1 cellular context compared by ENCODE assay signal in genomic region chr11:67428052-67429001, GRCh38.
TF ChIP-seq lines count a peak whose summit lies in the region.

Gene RPS6KB2, plus strand, starts transcription at chr11:67428494. Its CDS starts 52 bp downstream, at chr11:67428546.

TF ChIP-seq in HepG2, 621 proteins besides CTCF, POLR2A, EP300 and RAD21 (continued from another document and continues in another):
- 0 out of 2 replicates have a peak, but pooled peaks have one; percentile 44 for TF ChIP-seq ZBTB4 (CRISPR knock-in tag; IDR thresholded peaks at IDR 0.05; ENCODE audit: borderline replicate concordance)
- no peak for TF ChIP-seq ZNF318 (CRISPR knock-in tag; IDR thresholded peaks at IDR 0.05)
- 0 out of 2 replicates have a peak, but pooled peaks have one; percentile 36 for TF ChIP-seq ZBTB33 (CRISPR knock-in tag; IDR thresholded peaks at IDR 0.05)
- TF ChIP-seq ZNF800 (CRISPR knock-in tag; IDR thresholded peaks at IDR 0.05): 0 out of 2 replicates have a peak, but pooled peaks have one; percentile 85
- TF ChIP-seq ZFAT (CRISPR knock-in tag; conservative IDR thresholded peaks at IDR 0.05): no peak
- no peak; the same call in 1 of the 2 replicates for TF ChIP-seq ARHGAP35 (CRISPR knock-in tag; IDR thresholded peaks at IDR 0.05; ENCODE audit: borderline replicate concordance)
- peak; percentile 68 for TF ChIP-seq ZBTB25 (CRISPR knock-in tag; IDR thresholded peaks at IDR 0.05)
- peak; percentile 24; the same call in 1 of the 2 replicates for TF ChIP-seq RFX5 (IDR thresholded peaks at IDR 0.05; ENCODE audit: low read depth, low read length)
- TF ChIP-seq DDIT3 (CRISPR knock-in tag; IDR thresholded peaks at IDR 0.05): no peak
- no peak for TF ChIP-seq NFKBIZ (CRISPR knock-in tag; IDR thresholded peaks at IDR 0.05)
- no peak for TF ChIP-seq SSRP1 (CRISPR knock-in tag; IDR thresholded peaks at IDR 0.05)
- TF ChIP-seq ZUFSP (CRISPR knock-in tag; IDR thresholded peaks at IDR 0.05; ENCODE audit: borderline replicate concordance): no peak
- no peak for TF ChIP-seq ZKSCAN5 (CRISPR knock-in tag; IDR thresholded peaks at IDR 0.05)
- 0 out of 2 replicates have a peak, but pooled peaks have one; percentile 73 for TF ChIP-seq NCOA1 (CRISPR knock-in tag; IDR thresholded peaks at IDR 0.05)
- TF ChIP-seq MBNL3 (CRISPR knock-in tag; conservative IDR thresholded peaks at IDR 0.05): no peak
- TF ChIP-seq ZNF710 (CRISPR knock-in tag; IDR thresholded peaks at IDR 0.05; ENCODE audit: borderline replicate concordance): no peak
- no peak for TF ChIP-seq MIER2 (CRISPR knock-in tag; IDR thresholded peaks at IDR 0.05)
- no peak for TF ChIP-seq PCBP2 (optimal IDR thresholded peaks at IDR 0.05; ENCODE audit: low read depth, low read length, poor library complexity, severe bottlenecking)
- TF ChIP-seq GLMP (CRISPR knock-in tag; IDR thresholded peaks at IDR 0.05; ENCODE audit: borderline replicate concordance): no peak
- no peak for TF ChIP-seq CCAR2 (optimal IDR thresholded peaks at IDR 0.05; ENCODE audit: low read depth, low read length)
- no peak for TF ChIP-seq SCMH1 (CRISPR knock-in tag; IDR thresholded peaks at IDR 0.05; ENCODE audit: borderline replicate concordance)
- no peak for TF ChIP-seq ZNF552 (CRISPR knock-in tag; IDR thresholded peaks at IDR 0.05; ENCODE audit: borderline replicate concordance)
- peak; percentile 83 for TF ChIP-seq ZNF350 (CRISPR knock-in tag; IDR thresholded peaks at IDR 0.05; ENCODE audit: borderline replicate concordance, low read depth)
- TF ChIP-seq CBX1 (IDR thresholded peaks at IDR 0.05; ENCODE audit: low read depth): no peak
- TF ChIP-seq SMAD3 (CRISPR knock-in tag; IDR thresholded peaks at IDR 0.05): peak; percentile 68; the same call in 1 of the 2 replicates
- TF ChIP-seq KDM3A (CRISPR knock-in tag; IDR thresholded peaks at IDR 0.05; ENCODE audit: low read depth): no peak
- no peak for TF ChIP-seq FLYWCH1 (CRISPR knock-in tag; IDR thresholded peaks at IDR 0.05)
- no peak for TF ChIP-seq ZNF776 (CRISPR knock-in tag; IDR thresholded peaks at IDR 0.05)
- TF ChIP-seq THYN1 (CRISPR knock-in tag; IDR thresholded peaks at IDR 0.05; ENCODE audit: borderline replicate concordance, low read depth): no peak
- no peak for TF ChIP-seq RELA (CRISPR knock-in tag; IDR thresholded peaks at IDR 0.05)
- no peak for TF ChIP-seq ZNF44 (CRISPR knock-in tag; IDR thresholded peaks at IDR 0.05)
- peak; percentile 61 for TF ChIP-seq DRAP1 (CRISPR knock-in tag; IDR thresholded peaks at IDR 0.05)
